ENCODE assay signal across 28 cellular contexts in the genomic region with DNA sequence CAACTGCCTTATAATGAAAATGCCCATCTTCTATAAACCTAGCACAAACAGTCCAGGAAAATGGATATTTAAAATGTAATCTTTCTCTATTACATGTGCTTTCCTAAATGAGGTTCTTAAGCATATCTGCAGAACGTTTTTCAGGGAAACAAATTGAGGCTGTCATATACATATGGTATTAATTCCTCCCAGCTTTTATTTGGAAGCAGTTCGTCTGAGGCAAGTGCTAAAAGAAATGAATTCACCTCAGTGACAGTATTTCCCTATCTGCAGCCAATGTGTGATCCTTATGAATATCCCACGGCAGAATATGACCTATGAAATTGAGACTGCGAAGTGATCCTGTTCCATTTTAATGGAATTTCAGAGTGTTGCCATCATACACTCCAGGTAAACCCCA. TPM values are rescaled to one million over a fixed set of nuclear protein-coding genes. Genes with fewer than 3 reads are reported as not detected.
DNase-seq lines count a peak whose midpoint lies in the region; ATAC-seq and TF ChIP-seq lines count a peak whose summit lies in the region.
"Had no signal": no experiment of that assay in that cellular context is flagged by ENCODE, and none has a peak within 500 bp of the region (broad histone marks: within the 10 kb centered on the region; RNA-seq: fewer than 3 reads in every experiment).

No MANE protein-coding gene starts in this region.

- ATAC-seq in CD4-positive, alpha-beta T cell (ENCODE audit: poor library complexity): no peak
- ATAC-seq in HG03520 (IDR thresholded peaks at IDR 0.05; ENCODE audit: unreplicated experiment) (no peak), GM18909 (IDR thresholded peaks at IDR 0.05; ENCODE audit: poor library complexity, unreplicated experiment) (no peak)
- ATAC-seq: activated CD8-positive, alpha-beta memory T cell treated with anti-CD3 and anti-CD28 coated beads, Interleukin-2, amount 10 ng/mL, durations not matched to agents 7 days and 5 days; stimulated activated effector memory CD8-positive, alpha-beta T cell treated with anti-CD3 and anti-CD28 coated beads, Interleukin-12 subunit alpha, Interleukin-12 subunit beta, amount 100 ng/mL, for 72 hours had no signal

- H3F3A ChIP-seq in Loucy (ENCODE audit: low read depth): no peaks in the 10 kb centered on the region

- H3K9me2 ChIP-seq in Loucy (replicated peaks; ENCODE audit: low read depth, low read length): no peaks in the 10 kb centered on the region

- H3K36me3 ChIP-seq in Loucy (ENCODE audit: insufficient read depth, low read length): no peaks in the 10 kb centered on the region
- H3K36me3 ChIP-seq: adrenal gland, brain microvascular endothelial cell, uterus had no signal

- no peaks in the 10 kb centered on the region for H3K9me3 Mint-ChIP-seq in CD4-positive, alpha-beta T cell
- H3K9me3 Mint-ChIP-seq in brain (peaks cover 0 to 4% (median 0%) of the 10 kb centered on the region in 5 experiments), neural crest cell (peaks cover 3% of the 10 kb centered on the region)
- H3K9me3 Mint-ChIP-seq: stimulated activated effector memory CD8-positive, alpha-beta T cell treated with anti-CD3 and anti-CD28 coated beads, Interleukin-12 subunit alpha, Interleukin-12 subunit beta, amount 100 ng/mL, for 72 hours; T-helper 2 cell treated with Interferon-gamma antibody and Interleukin-4, amounts not matched to agents 5 μg/mL and 100 μg/mL, for 36 hours had no signal

- peak overlapping the region; percentile 69 for H3K4me2 ChIP-seq in Loucy (ENCODE audit: low read depth, low read length, poor library complexity, severe bottlenecking)

- no peaks in the 10 kb centered on the region for H3K27me3 Mint-ChIP-seq in CD4-positive, alpha-beta T cell
- H3K27me3 Mint-ChIP-seq in brain (no peaks in the 10 kb centered on the region), neural crest cell (ENCODE audit: low read depth) (no peaks in the 10 kb centered on the region)
- H3K27me3 Mint-ChIP-seq: activated CD8-positive, alpha-beta memory T cell treated with anti-CD3 and anti-CD28 coated beads, Interleukin-2, amount 10 ng/mL, durations not matched to agents 7 days and 5 days had no signal

- intact Hi-C loops in CD4-positive, alpha-beta T cell (cut with DNase I, micrococcal nuclease): no loop called here

- peaks cover 13% of the 10 kb centered on the region for H3K4me1 Mint-ChIP-seq in CD4-positive, alpha-beta T cell (ENCODE audit: low read depth)
- H3K4me1 Mint-ChIP-seq in brain (peaks cover 34% of the 10 kb centered on the region), neural crest cell (peaks cover 41% of the 10 kb centered on the region)

- no peaks in the 10 kb centered on the region for H4K20me1 ChIP-seq in Loucy (ENCODE audit: insufficient read depth, low read length, poor library complexity, severe bottlenecking)

- no peaks in the 10 kb centered on the region for H3K9me3 ChIP-seq in CD4-positive, alpha-beta T cell (ENCODE audit: control insufficient read depth, low read length)
- H3K9me3 ChIP-seq in Loucy (ENCODE audit: insufficient read depth, low read depth, low read length): no peaks in the 10 kb centered on the region
- H3K9me3 ChIP-seq: adrenal gland, uterus had no signal

- peak overlapping the region; percentile 84 for H2AFZ ChIP-seq in Loucy (ENCODE audit: low read length)

- H3K4me3 ChIP-seq in Loucy (ENCODE audit: low read length, poor library complexity, severe bottlenecking): peak overlapping the region; percentile 47
- H3K4me3 ChIP-seq: adrenal gland, uterus had no signal

- no peaks in the 10 kb centered on the region for H3K36me3 Mint-ChIP-seq in CD4-positive, alpha-beta T cell (ENCODE audit: low read depth)
- H3K36me3 Mint-ChIP-seq in brain (peaks cover 8% of the 10 kb centered on the region), neural crest cell (ENCODE audit: low read depth) (no peaks in the 10 kb centered on the region)
- H3K36me3 Mint-ChIP-seq: activated CD8-positive, alpha-beta memory T cell treated with anti-CD3 and anti-CD28 coated beads, Interleukin-2, amount 10 ng/mL, durations not matched to agents 7 days and 5 days; stimulated activated effector memory CD8-positive, alpha-beta T cell treated with anti-CD3 and anti-CD28 coated beads, Interleukin-12 subunit alpha, Interleukin-12 subunit beta, amount 100 ng/mL, for 72 hours had no signal

- peak overlapping the region; percentile 61 for H3K9ac ChIP-seq in Loucy (ENCODE audit: low read depth, low read length, poor library complexity, severe bottlenecking)

- no peak overlapping the region for H3K4me3 Mint-ChIP-seq in CD4-positive, alpha-beta T cell
- H3K4me3 Mint-ChIP-seq in brain (no peak overlapping the region), neural crest cell (no peak overlapping the region)
- H3K4me3 Mint-ChIP-seq: activated CD8-positive, alpha-beta memory T cell treated with anti-CD3 and anti-CD28 coated beads, Interleukin-2, amount 10 ng/mL, durations not matched to agents 7 days and 5 days; stimulated activated effector memory CD8-positive, alpha-beta T cell treated with anti-CD3 and anti-CD28 coated beads, Interleukin-12 subunit alpha, Interleukin-12 subunit beta, amount 100 ng/mL, for 72 hours; T-helper 2 cell treated with Interferon-gamma antibody and Interleukin-4, amounts not matched to agents 5 μg/mL and 100 μg/mL, for 36 hours had no signal

- no peak for TF ChIP-seq CTCF in CD4-positive, alpha-beta T cell (IDR thresholded peaks at IDR 0.05)
- TF ChIP-seq CTCF in Loucy (conservative IDR thresholded peaks at IDR 0.05; ENCODE audit: low read length) (no peak), brain (conservative IDR thresholded peaks at IDR 0.05) (no peak), neural crest cell (conservative IDR thresholded peaks at IDR 0.05) (no peak)

- peak overlapping the region; percentile 62 for H3K27ac Mint-ChIP-seq in CD4-positive, alpha-beta T cell
- H3K27ac Mint-ChIP-seq in brain (peak overlapping the region in 3 of 5 experiments; percentile 42 to 48 (median 44)), neural crest cell (ENCODE audit: unreplicated experiment) (peak overlapping the region; percentile 79)
- H3K27ac Mint-ChIP-seq: activated CD8-positive, alpha-beta memory T cell treated with anti-CD3 and anti-CD28 coated beads, Interleukin-2, amount 10 ng/mL, durations not matched to agents 7 days and 5 days; stimulated activated effector memory CD8-positive, alpha-beta T cell treated with anti-CD3 and anti-CD28 coated beads, Interleukin-12 subunit alpha, Interleukin-12 subunit beta, amount 100 ng/mL, for 72 hours; T-helper 2 cell treated with Interferon-gamma antibody and Interleukin-4, amounts not matched to agents 5 μg/mL and 100 μg/mL, for 36 hours had no signal

- no peaks in the 10 kb centered on the region for H3K79me2 ChIP-seq in Loucy (ENCODE audit: insufficient read depth, low read length)

- POLR2A ChIA-PET in CD4-positive, alpha-beta T cell (lab: Charles Lee): interaction anchor here (0.7 to 1.7 kb wide), 2 partner anchors 33 to 37 kb away, joined by 4 to 5 read pairs; no protein-coding TSS in a partner anchor

- CTCF ChIA-PET in CD4-positive, alpha-beta T cell (lab: Charles Lee): no interaction called here

- no peaks in the 10 kb centered on the region for H3K27me3 ChIP-seq in CD4-positive, alpha-beta T cell (ENCODE audit: control insufficient read depth, insufficient read depth, low read length)
- no peaks in the 10 kb centered on the region for H3K27me3 ChIP-seq in Loucy (ENCODE audit: insufficient read depth, low read length, poor library complexity, severe bottlenecking)
- H3K27me3 ChIP-seq: adrenal gland, brain microvascular endothelial cell, uterus had no signal

- peaks cover 21% of the 10 kb centered on the region for H3K4me1 ChIP-seq in Loucy (ENCODE audit: insufficient read depth, low read length, poor library complexity, severe bottlenecking)

- DNase-seq in CD4-positive, alpha-beta T cell: no peak
- no peak for DNase-seq in neural crest cell (ENCODE audit: low read depth, low spot score)
- no peak for DNase-seq in LoVo (ENCODE audit: low spot score)
- DNase-seq in foreskin melanocyte: no peak
- DNase-seq: activated CD4-positive, alpha-beta T cell treated with anti-CD3 and anti-CD28 coated beads, Interleukin-2, amount 50 U/mL, for 1 hour; activated CD8-positive, alpha-beta memory T cell treated with anti-CD3 and anti-CD28 coated beads, Interleukin-2, amount 10 ng/mL, durations not matched to agents 7 days and 5 days; activated naive CD4-positive, alpha-beta T cell treated with Interleukin-2 at 50 U/mL for 16 hours; activated T-cell treated with anti-CD3 and anti-CD28 coated beads, Interleukin-2, amount 50 U/mL, for 48 hours; adrenal gland; C1 segment of cervical spinal cord; hippocampal formation; KG1; left colon; NCI-H146; NCI-H446 treated with DMSO at 0.1 percent for 48 hours; NCI-H82; occipital lobe; stimulated activated CD4-positive, alpha-beta T cell treated with anti-CD3 and anti-CD28 coated beads, Interleukin-4, amount 100 ng/mL, for 24 hours; uterus had no signal

- H3K27ac ChIP-seq in CD4-positive, alpha-beta T cell (ENCODE audit: low read depth, low read length): no peak overlapping the region
- H3K27ac ChIP-seq: brain microvascular endothelial cell, epithelial cell of prostate, VCaP had no signal

RNA-seq across cellular contexts. Expression of gene MYOM1, which starts 7.1 kb away (rescaled TPM):
- 1 to 10 TPM in 1 of 2 experiments, under 1 TPM in 1; 0.74 to 1.5 TPM for total RNA-seq in CD4-positive, alpha-beta T cell
- polyA plus RNA-seq in brain (ENCODE audit: insufficient read depth, low read depth, low replicate concordance): 3.1 TPM
- total RNA-seq in neural crest cell: 0.89 and 1.4 TPM in 2 replicates

RNA-seq across cellular contexts. Expression of gene MYL12A, which starts 35.0 kb away (rescaled TPM):
- total RNA-seq in CD4-positive, alpha-beta T cell: 100 to 1,000 TPM; 188 to 190 TPM
- polyA plus RNA-seq in brain (ENCODE audit: insufficient read depth, low read depth, low replicate concordance): 89.2 TPM
- total RNA-seq in neural crest cell: 165 TPM in 2 replicates

RNA-seq across cellular contexts. Expression of gene MYL12B, which starts 49.3 kb away (rescaled TPM):
- 100 to 1,000 TPM; 128 to 133 TPM for total RNA-seq in CD4-positive, alpha-beta T cell
- polyA plus RNA-seq in brain (ENCODE audit: insufficient read depth, low read depth, low replicate concordance): 210 TPM
- 89.6 and 95.1 TPM in 2 replicates for total RNA-seq in neural crest cell
